In genomic region chr14:34989762-34990161, GRCh38 we compare ENCODE assay signal across 22 cellular contexts.
"Had no signal": no experiment of that assay in that cellular context is flagged by ENCODE, and none has a peak within 500 bp of the region (broad histone marks: within the 10 kb centered on the region; RNA-seq: fewer than 3 reads in every experiment).

No MANE protein-coding gene starts in this region.

- H3K36me3 ChIP-seq: brain microvascular endothelial cell, cardiac muscle cell, colonic mucosa, SJSA1 had no signal

- H3K9me3 Mint-ChIP-seq: activated CD4-positive, alpha-beta memory T cell treated with anti-CD3 and anti-CD28 coated beads for 36 hours; T-helper 1 cell treated with Interleukin-12 subunit alpha and Interleukin-12 subunit beta and Interleukin-4 antibody, amounts not matched to agents 30 μg/mL and 1 μg/mL, for 36 hours; WTC11 had no signal

- H3K27me3 ChIP-seq: brain microvascular endothelial cell, cardiac muscle cell, colonic mucosa, SJSA1 had no signal

- H3K4me3 Mint-ChIP-seq: activated CD4-positive, alpha-beta memory T cell treated with anti-CD3 and anti-CD28 coated beads for 36 hours; T-helper 1 cell treated with Interleukin-12 subunit alpha and Interleukin-12 subunit beta and Interleukin-4 antibody, amounts not matched to agents 30 μg/mL and 1 μg/mL, for 36 hours; WTC11 had no signal

- ATAC-seq: PC-3, SK-N-SH treated with all-trans-retinoic acid at 6 μM for 48 hours, WTC11 had no signal

- H3K36me3 Mint-ChIP-seq: WTC11 had no signal

- H3K9me3 ChIP-seq: colonic mucosa, SJSA1 had no signal

- H3K4me3 ChIP-seq: cardiac muscle cell, colonic mucosa, SJSA1 had no signal

- DNase-seq: activated CD4-positive, alpha-beta memory T cell treated with anti-CD3 and anti-CD28 coated beads for 36 hours; activated CD4-positive, alpha-beta T cell treated with anti-CD3 and anti-CD28 coated beads for 48 hours; activated CD4-positive, CD25-positive, alpha-beta regulatory T cell treated with anti-CD3 and anti-CD28 coated beads, Interleukin-2, amount 50 U/mL, for 72 hours; activated CD8-positive, alpha-beta memory T cell treated with anti-CD3 and anti-CD28 coated beads for 24 hours; activated naive CD4-positive, alpha-beta T cell treated with anti-CD3 and anti-CD28 coated beads, Interleukin-2, amount 50 U/mL, for 16 hours; activated T-cell treated with anti-CD3 and anti-CD28 coated beads for 4 hours; brain microvascular endothelial cell; cerebellar nuclear complex; colonic mucosa; NCI-H1105 treated with DMSO at 0.1 percent for 48 hours; NCI-H1436 treated with DMSO at 0.1 percent for 48 hours; NCI-H187; NCI-H446; NCI-H524; PC-3; SHP77; T-helper 9 cell had no signal

- H3K27me3 Mint-ChIP-seq: activated CD4-positive, alpha-beta memory T cell treated with anti-CD3 and anti-CD28 coated beads for 36 hours had no signal

- H3K27ac Mint-ChIP-seq: activated CD4-positive, alpha-beta memory T cell treated with anti-CD3 and anti-CD28 coated beads for 36 hours; T-helper 1 cell treated with Interleukin-12 subunit alpha and Interleukin-12 subunit beta and Interleukin-4 antibody, amounts not matched to agents 30 μg/mL and 1 μg/mL, for 36 hours; WTC11 had no signal

- H3K4me1 ChIP-seq: colonic mucosa, SJSA1 had no signal
